ENCODE assay signal across 1 cellular context in the genomic region with DNA sequence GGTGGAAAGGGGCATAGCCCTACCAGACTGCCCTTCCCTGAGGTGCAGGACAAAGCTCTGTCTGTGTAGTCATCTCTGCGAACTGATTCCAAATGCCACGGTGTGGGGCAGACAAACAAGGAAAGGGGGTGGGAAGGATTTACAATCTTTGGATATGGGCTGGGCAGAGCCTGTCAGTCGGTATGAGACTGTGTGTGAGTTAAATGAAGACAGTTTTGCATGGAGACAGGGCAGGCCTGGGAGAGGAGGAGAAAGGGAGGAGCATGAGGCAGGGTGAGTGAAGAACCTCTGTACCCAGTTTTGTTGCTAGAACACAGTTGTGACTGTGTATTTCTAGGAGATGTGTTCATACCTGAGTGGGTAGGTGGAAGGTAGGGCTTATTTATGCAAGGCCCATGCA.
TF ChIP-seq lines count a peak whose summit lies in the region.

No MANE protein-coding gene starts in this region.

TF ChIP-seq in IMR-90, 13 proteins besides CTCF, POLR2A, EP300 and RAD21:
- TF ChIP-seq NFE2L2 (IDR thresholded peaks at IDR 0.05; ENCODE audit: low read depth, low read length) = no peak
- no peak for TF ChIP-seq MAFK (IDR thresholded peaks at IDR 0.05; ENCODE audit: low read depth, low read length)
- no peak for TF ChIP-seq SMC3 (IDR thresholded peaks at IDR 0.05; ENCODE audit: low read depth, low read length)
- TF ChIP-seq BHLHE40 (IDR thresholded peaks at IDR 0.05; ENCODE audit: low read depth, low read length) = no peak
- no peak for TF ChIP-seq CEBPB (IDR thresholded peaks at IDR 0.05; ENCODE audit: low read depth, low read length)
